ENCODE assay signal across 1 cellular context in the genomic region with DNA sequence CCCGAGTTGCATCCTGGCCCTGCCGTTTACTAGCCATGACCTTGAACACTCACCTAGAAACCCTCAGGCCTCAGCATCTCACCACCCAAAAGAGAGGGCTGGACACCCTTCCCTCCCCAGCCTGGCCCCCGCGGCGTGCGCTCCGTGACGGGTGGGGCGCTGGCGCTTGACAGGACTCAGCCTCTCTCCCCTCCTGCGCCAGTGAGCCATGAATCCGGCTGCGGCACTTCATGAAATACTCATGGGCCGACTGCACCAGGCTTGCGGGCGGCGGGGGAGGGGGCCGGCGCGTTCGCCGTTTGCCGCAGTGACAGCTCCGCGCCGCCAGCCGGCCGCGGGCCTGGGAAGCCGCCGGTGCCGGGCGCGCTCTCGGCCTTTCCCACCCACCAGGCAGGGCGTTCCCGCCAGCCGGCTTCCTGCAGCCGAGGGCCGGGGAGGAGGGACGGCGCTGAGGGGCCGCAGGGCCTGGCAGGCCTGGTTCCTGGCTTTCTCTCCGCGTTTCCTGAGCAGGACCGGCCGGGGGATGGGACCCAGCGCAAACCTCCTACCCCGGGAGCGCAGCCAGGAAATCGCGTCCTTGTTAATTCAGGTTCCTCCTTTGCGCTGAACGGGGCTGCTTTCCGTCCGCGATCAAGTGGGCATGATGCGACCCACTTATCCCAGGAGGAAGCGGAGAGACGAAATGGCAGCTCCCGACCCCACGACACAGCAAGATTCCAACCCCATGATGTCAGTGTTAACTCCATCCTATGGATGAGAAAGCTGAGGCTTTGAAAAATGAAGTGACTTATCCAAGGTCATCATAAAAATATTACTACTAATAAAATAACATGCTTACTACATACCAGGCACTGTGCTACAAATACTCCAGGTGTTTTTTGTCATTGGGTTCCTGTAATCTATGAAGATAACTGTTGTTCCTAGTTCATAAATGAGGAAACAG.
A peak's percentile ranks its signal among the peaks of the same experiment; 100 is the strongest.
TF ChIP-seq lines count a peak whose summit lies in the region.

No MANE protein-coding gene starts in this region.

TF ChIP-seq in HepG2, 621 proteins besides CTCF, POLR2A, EP300 and RAD21 (continued from another document and continues in another):
- TF ChIP-seq ZNF33B (CRISPR knock-in tag; IDR thresholded peaks at IDR 0.05) (0 out of 2 replicates have a peak, but pooled peaks have one; percentile 47), SIN3A (IDR thresholded peaks at IDR 0.05; ENCODE audit: borderline replicate concordance, low read depth, low read length) (peak; percentile 31; the same call in 1 of the 2 replicates), ZNF772 (CRISPR knock-in tag; IDR thresholded peaks at IDR 0.05) (no peak), KLF12 (CRISPR knock-in tag; IDR thresholded peaks at IDR 0.05; ENCODE audit: borderline replicate concordance) (no peak), ARNTL (CRISPR knock-in tag; IDR thresholded peaks at IDR 0.05) (no peak), PLRG1 (conservative IDR thresholded peaks at IDR 0.05) (no peak), KLF13 (CRISPR knock-in tag; IDR thresholded peaks at IDR 0.05) (no peak), KAT8 (CRISPR knock-in tag; IDR thresholded peaks at IDR 0.05) (no peak), ZNF589 (CRISPR knock-in tag; conservative IDR thresholded peaks at IDR 0.05) (no peak), ZC3H13 (CRISPR knock-in tag; IDR thresholded peaks at IDR 0.05) (no peak; the same call in 1 of the 2 replicates), NCOR1 (IDR thresholded peaks at IDR 0.05; ENCODE audit: borderline replicate concordance, low read length) (no peak), ELF3 (CRISPR knock-in tag; IDR thresholded peaks at IDR 0.05) (no peak; the same call in 1 of the 2 replicates), TEAD3 (CRISPR knock-in tag; optimal IDR thresholded peaks at IDR 0.05; ENCODE audit: borderline replicate concordance) (no peak), PCBP1 (IDR thresholded peaks at IDR 0.05; ENCODE audit: borderline replicate concordance, low read depth, low read length) (no peak), ZNF629 (CRISPR knock-in tag; conservative IDR thresholded peaks at IDR 0.05) (peak; percentile 58), MTA3 (CRISPR knock-in tag; IDR thresholded peaks at IDR 0.05) (no peak), JUN (CRISPR knock-in tag; IDR thresholded peaks at IDR 0.05) (no peak), HDAC1 (CRISPR knock-in tag; IDR thresholded peaks at IDR 0.05) (peak; percentile 51), TCF12 (IDR thresholded peaks at IDR 0.05) (no peak), TCF12 (CRISPR knock-in tag; IDR thresholded peaks at IDR 0.05) (no peak), ZNF703 (CRISPR knock-in tag; IDR thresholded peaks at IDR 0.05; ENCODE audit: borderline replicate concordance) (no peak), HOXA7 (CRISPR knock-in tag; IDR thresholded peaks at IDR 0.05) (no peak), ZNF768 (CRISPR knock-in tag; IDR thresholded peaks at IDR 0.05) (peak; percentile 52; the same call in 1 of the 2 replicates), ZNF678 (CRISPR knock-in tag; IDR thresholded peaks at IDR 0.05) (no peak), ZNF577 (CRISPR knock-in tag; IDR thresholded peaks at IDR 0.05; ENCODE audit: borderline replicate concordance, low read depth) (no peak), REXO4 (CRISPR knock-in tag; IDR thresholded peaks at IDR 0.05; ENCODE audit: borderline replicate concordance) (no peak), ETV6 (CRISPR knock-in tag; conservative IDR thresholded peaks at IDR 0.05) (no peak), ZNF510 (CRISPR knock-in tag; IDR thresholded peaks at IDR 0.05; ENCODE audit: low read depth) (no peak), ZNF547 (CRISPR knock-in tag; IDR thresholded peaks at IDR 0.05) (peak; percentile 79), PHF8 (CRISPR knock-in tag; IDR thresholded peaks at IDR 0.05) (no peak)
- TF ChIP-seq, protein P1, sequence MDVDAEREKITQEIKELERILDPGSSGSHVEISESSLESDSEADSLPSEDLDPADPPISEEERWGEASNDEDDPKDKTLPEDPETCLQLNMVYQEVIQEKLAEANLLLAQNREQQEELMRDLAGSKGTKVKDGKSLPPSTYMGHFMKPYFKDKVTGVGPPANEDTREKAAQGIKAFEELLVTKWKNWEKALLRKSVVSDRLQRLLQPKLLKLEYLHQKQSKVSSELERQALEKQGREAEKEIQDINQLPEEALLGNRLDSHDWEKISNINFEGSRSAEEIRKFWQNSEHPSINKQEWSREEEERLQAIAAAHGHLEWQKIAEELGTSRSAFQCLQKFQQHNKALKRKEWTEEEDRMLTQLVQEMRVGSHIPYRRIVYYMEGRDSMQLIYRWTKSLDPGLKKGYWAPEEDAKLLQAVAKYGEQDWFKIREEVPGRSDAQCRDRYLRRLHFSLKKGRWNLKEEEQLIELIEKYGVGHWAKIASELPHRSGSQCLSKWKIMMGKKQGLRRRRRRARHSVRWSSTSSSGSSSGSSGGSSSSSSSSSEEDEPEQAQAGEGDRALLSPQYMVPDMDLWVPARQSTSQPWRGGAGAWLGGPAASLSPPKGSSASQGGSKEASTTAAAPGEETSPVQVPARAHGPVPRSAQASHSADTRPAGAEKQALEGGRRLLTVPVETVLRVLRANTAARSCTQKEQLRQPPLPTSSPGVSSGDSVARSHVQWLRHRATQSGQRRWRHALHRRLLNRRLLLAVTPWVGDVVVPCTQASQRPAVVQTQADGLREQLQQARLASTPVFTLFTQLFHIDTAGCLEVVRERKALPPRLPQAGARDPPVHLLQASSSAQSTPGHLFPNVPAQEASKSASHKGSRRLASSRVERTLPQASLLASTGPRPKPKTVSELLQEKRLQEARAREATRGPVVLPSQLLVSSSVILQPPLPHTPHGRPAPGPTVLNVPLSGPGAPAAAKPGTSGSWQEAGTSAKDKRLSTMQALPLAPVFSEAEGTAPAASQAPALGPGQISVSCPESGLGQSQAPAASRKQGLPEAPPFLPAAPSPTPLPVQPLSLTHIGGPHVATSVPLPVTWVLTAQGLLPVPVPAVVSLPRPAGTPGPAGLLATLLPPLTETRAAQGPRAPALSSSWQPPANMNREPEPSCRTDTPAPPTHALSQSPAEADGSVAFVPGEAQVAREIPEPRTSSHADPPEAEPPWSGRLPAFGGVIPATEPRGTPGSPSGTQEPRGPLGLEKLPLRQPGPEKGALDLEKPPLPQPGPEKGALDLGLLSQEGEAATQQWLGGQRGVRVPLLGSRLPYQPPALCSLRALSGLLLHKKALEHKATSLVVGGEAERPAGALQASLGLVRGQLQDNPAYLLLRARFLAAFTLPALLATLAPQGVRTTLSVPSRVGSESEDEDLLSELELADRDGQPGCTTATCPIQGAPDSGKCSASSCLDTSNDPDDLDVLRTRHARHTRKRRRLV (CRISPR knock-in tag; IDR thresholded peaks at IDR 0.05) = no peak
- TF ChIP-seq, protein P2, sequence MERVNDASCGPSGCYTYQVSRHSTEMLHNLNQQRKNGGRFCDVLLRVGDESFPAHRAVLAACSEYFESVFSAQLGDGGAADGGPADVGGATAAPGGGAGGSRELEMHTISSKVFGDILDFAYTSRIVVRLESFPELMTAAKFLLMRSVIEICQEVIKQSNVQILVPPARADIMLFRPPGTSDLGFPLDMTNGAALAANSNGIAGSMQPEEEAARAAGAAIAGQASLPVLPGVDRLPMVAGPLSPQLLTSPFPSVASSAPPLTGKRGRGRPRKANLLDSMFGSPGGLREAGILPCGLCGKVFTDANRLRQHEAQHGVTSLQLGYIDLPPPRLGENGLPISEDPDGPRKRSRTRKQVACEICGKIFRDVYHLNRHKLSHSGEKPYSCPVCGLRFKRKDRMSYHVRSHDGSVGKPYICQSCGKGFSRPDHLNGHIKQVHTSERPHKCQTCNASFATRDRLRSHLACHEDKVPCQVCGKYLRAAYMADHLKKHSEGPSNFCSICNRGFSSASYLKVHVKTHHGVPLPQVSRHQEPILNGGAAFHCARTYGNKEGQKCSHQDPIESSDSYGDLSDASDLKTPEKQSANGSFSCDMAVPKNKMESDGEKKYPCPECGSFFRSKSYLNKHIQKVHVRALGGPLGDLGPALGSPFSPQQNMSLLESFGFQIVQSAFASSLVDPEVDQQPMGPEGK (CRISPR knock-in tag; IDR thresholded peaks at IDR 0.05) = peak; percentile 66
- TF ChIP-seq, protein P3, sequence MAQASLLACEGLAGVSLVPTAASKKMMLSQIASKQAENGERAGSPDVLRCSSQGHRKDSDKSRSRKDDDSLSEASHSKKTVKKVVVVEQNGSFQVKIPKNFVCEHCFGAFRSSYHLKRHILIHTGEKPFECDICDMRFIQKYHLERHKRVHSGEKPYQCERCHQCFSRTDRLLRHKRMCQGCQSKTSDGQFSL (CRISPR knock-in tag; IDR thresholded peaks at IDR 0.05) = no peak
- TF ChIP-seq, protein P4, sequence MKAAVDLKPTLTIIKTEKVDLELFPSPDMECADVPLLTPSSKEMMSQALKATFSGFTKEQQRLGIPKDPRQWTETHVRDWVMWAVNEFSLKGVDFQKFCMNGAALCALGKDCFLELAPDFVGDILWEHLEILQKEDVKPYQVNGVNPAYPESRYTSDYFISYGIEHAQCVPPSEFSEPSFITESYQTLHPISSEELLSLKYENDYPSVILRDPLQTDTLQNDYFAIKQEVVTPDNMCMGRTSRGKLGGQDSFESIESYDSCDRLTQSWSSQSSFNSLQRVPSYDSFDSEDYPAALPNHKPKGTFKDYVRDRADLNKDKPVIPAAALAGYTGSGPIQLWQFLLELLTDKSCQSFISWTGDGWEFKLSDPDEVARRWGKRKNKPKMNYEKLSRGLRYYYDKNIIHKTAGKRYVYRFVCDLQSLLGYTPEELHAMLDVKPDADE (CRISPR knock-in tag; IDR thresholded peaks at IDR 0.05) = no peak
- TF ChIP-seq, protein P5, sequence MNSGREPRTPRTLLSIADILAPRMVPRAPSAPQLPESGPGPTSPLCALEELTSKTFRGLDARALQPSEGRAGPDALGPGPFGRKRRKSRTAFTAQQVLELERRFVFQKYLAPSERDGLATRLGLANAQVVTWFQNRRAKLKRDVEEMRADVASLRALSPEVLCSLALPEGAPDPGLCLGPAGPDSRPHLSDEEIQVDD (CRISPR knock-in tag; IDR thresholded peaks at IDR 0.05; ENCODE audit: borderline replicate concordance) = 0 out of 2 replicates have a peak, but pooled peaks have one; percentile 75
- TF ChIP-seq, protein P6, sequence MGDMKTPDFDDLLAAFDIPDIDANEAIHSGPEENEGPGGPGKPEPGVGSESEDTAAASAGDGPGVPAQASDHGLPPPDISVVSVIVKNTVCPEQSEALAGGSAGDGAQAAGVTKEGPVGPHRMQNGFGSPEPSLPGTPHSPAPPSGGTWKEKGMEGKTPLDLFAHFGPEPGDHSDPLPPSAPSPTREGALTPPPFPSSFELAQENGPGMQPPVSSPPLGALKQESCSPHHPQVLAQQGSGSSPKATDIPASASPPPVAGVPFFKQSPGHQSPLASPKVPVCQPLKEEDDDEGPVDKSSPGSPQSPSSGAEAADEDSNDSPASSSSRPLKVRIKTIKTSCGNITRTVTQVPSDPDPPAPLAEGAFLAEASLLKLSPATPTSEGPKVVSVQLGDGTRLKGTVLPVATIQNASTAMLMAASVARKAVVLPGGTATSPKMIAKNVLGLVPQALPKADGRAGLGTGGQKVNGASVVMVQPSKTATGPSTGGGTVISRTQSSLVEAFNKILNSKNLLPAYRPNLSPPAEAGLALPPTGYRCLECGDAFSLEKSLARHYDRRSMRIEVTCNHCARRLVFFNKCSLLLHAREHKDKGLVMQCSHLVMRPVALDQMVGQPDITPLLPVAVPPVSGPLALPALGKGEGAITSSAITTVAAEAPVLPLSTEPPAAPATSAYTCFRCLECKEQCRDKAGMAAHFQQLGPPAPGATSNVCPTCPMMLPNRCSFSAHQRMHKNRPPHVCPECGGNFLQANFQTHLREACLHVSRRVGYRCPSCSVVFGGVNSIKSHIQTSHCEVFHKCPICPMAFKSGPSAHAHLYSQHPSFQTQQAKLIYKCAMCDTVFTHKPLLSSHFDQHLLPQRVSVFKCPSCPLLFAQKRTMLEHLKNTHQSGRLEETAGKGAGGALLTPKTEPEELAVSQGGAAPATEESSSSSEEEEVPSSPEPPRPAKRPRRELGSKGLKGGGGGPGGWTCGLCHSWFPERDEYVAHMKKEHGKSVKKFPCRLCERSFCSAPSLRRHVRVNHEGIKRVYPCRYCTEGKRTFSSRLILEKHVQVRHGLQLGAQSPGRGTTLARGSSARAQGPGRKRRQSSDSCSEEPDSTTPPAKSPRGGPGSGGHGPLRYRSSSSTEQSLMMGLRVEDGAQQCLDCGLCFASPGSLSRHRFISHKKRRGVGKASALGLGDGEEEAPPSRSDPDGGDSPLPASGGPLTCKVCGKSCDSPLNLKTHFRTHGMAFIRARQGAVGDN (CRISPR knock-in tag; IDR thresholded peaks at IDR 0.05) = peak; percentile 93
- TF ChIP-seq, protein P7, sequence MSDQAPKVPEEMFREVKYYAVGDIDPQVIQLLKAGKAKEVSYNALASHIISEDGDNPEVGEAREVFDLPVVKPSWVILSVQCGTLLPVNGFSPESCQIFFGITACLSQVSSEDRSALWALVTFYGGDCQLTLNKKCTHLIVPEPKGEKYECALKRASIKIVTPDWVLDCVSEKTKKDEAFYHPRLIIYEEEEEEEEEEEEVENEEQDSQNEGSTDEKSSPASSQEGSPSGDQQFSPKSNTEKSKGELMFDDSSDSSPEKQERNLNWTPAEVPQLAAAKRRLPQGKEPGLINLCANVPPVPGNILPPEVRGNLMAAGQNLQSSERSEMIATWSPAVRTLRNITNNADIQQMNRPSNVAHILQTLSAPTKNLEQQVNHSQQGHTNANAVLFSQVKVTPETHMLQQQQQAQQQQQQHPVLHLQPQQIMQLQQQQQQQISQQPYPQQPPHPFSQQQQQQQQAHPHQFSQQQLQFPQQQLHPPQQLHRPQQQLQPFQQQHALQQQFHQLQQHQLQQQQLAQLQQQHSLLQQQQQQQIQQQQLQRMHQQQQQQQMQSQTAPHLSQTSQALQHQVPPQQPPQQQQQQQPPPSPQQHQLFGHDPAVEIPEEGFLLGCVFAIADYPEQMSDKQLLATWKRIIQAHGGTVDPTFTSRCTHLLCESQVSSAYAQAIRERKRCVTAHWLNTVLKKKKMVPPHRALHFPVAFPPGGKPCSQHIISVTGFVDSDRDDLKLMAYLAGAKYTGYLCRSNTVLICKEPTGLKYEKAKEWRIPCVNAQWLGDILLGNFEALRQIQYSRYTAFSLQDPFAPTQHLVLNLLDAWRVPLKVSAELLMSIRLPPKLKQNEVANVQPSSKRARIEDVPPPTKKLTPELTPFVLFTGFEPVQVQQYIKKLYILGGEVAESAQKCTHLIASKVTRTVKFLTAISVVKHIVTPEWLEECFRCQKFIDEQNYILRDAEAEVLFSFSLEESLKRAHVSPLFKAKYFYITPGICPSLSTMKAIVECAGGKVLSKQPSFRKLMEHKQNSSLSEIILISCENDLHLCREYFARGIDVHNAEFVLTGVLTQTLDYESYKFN (CRISPR knock-in tag; conservative IDR thresholded peaks at IDR 0.05) = no peak
- TF ChIP-seq, protein P8, sequence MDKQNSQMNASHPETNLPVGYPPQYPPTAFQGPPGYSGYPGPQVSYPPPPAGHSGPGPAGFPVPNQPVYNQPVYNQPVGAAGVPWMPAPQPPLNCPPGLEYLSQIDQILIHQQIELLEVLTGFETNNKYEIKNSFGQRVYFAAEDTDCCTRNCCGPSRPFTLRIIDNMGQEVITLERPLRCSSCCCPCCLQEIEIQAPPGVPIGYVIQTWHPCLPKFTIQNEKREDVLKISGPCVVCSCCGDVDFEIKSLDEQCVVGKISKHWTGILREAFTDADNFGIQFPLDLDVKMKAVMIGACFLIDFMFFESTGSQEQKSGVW (CRISPR knock-in tag; IDR thresholded peaks at IDR 0.05; ENCODE audit: borderline replicate concordance) = no peak
- TF ChIP-seq, protein P9, sequence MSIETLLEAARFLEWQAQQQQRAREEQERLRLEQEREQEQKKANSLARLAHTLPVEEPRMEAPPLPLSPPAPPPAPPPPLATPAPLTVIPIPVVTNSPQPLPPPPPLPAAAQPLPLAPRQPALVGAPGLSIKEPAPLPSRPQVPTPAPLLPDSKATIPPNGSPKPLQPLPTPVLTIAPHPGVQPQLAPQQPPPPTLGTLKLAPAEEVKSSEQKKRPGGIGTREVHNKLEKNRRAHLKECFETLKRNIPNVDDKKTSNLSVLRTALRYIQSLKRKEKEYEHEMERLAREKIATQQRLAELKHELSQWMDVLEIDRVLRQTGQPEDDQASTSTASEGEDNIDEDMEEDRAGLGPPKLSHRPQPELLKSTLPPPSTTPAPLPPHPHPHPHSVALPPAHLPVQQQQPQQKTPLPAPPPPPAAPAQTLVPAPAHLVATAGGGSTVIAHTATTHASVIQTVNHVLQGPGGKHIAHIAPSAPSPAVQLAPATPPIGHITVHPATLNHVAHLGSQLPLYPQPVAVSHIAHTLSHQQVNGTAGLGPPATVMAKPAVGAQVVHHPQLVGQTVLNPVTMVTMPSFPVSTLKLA (IDR thresholded peaks at IDR 0.05) = no peak
